ENCODE assay signal across 8 cellular contexts in the genomic region with DNA sequence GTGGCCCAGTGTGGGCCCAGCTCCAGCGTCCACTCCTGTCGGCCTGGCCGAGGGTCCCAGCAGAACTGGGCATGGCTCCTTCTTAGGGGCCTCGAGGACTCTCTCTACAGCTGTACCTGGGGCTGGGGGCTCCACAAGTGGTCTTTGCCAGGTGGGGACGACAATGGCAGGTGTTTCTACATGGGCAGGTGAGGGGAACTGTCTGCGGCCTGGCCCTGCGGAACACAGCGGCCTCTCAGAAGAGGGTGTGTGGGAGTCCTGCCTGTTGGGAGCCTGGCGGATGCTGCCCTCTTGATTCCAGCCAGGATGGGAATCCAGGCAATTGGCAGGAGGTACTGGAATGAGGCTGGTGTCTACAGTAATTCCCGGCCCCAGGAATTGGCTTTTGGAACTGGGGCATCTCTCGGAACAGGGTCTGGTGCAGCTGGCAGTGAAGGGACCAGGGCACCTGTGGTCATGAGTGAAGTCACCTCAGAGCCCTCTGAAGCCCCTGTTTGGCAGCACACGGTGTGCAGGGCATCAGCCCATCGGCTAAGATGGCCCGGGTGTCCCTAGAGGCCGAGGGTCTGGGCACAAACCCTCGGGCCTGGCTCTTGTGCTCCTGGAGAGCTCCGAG.
A peak's percentile ranks its signal among the peaks of the same experiment; 100 is the strongest.
DNase-seq lines count a peak whose midpoint lies in the region; ATAC-seq and TF ChIP-seq lines count a peak whose summit lies in the region.
"Not testable (repeated sequence)": the region's sequence is repeated elsewhere in the genome, so short reads cannot be mapped to it uniquely, and the experiment has no call there.

No MANE protein-coding gene starts in this region.

- H3K4me1 Mint-ChIP-seq in activated T-cell treated with anti-CD3 and anti-CD28 coated beads, Interleukin-2, amount 50 U/mL, for 24 hours (ENCODE audit: low read depth), result peaks cover 19% of the 10 kb centered on the region
- not testable (repeated sequence) for H3K4me1 Mint-ChIP-seq in chondrocyte (ENCODE audit: low read depth); memory B cell; osteocyte (ENCODE audit: unreplicated experiment); stimulated activated memory B cell treated with anti-CD40 and anti-IgM and Interleukin-4, amounts not matched to agents 10 μg/mL and 1 μg/mL and 100 μg/mL, for 72 hours

- H3K4me3 ChIP-seq in BE2C (ENCODE audit: low read depth, low read length); WERI-Rb-1 (ENCODE audit: low read depth, low read length): not testable (repeated sequence)

- H3K27ac Mint-ChIP-seq in activated T-cell treated with anti-CD3 and anti-CD28 coated beads, Interleukin-2, amount 50 U/mL, for 24 hours; chondrocyte (ENCODE audit: unreplicated experiment); memory B cell; osteocyte (ENCODE audit: unreplicated experiment); stimulated activated memory B cell treated with anti-CD40 and anti-IgM and Interleukin-4, amounts not matched to agents 10 μg/mL and 1 μg/mL and 100 μg/mL, for 72 hours: not testable (repeated sequence)

- peak; percentile 5 for DNase-seq in BE2C
- peak; percentile 0 for DNase-seq in WERI-Rb-1
- peak; percentile 19 for DNase-seq in activated T-cell treated with anti-CD3 and anti-CD28 coated beads, Interleukin-2, amount 50 U/mL, for 24 hours
- DNase-seq in chondrocyte (ENCODE audit: low spot score), result peak; percentile 59
- peak; percentile 9 for DNase-seq in left ventricle myocardium superior
- DNase-seq in memory B cell (ENCODE audit: low spot score in 2 of 2), result not testable (repeated sequence)
- DNase-seq in osteocyte (ENCODE audit: extremely low spot score, unreplicated experiment), result peak; percentile 72

- H3K9me3 Mint-ChIP-seq in activated T-cell treated with anti-CD3 and anti-CD28 coated beads, Interleukin-2, amount 50 U/mL, for 24 hours; memory B cell; stimulated activated memory B cell treated with anti-CD40 and anti-IgM and Interleukin-4, amounts not matched to agents 10 μg/mL and 1 μg/mL and 100 μg/mL, for 72 hours: not testable (repeated sequence)
- H3K9me3 Mint-ChIP-seq in chondrocyte (ENCODE audit: low read depth) (peaks cover 26% of the 10 kb centered on the region), osteocyte (ENCODE audit: unreplicated experiment) (peaks cover 12% of the 10 kb centered on the region)

- not testable (repeated sequence) for TF ChIP-seq CTCF in BE2C (IDR thresholded peaks at IDR 0.05; ENCODE audit: low read depth, low read length); WERI-Rb-1 (IDR thresholded peaks at IDR 0.05; ENCODE audit: low read depth, low read length); chondrocyte (IDR thresholded peaks at IDR 0.05); osteocyte (IDR thresholded peaks at IDR 0.05)

- not testable (repeated sequence) for H3K36me3 Mint-ChIP-seq in activated T-cell treated with anti-CD3 and anti-CD28 coated beads, Interleukin-2, amount 50 U/mL, for 24 hours (ENCODE audit: low read depth); chondrocyte (ENCODE audit: low read depth); memory B cell; osteocyte (ENCODE audit: unreplicated experiment); stimulated activated memory B cell treated with anti-CD40 and anti-IgM and Interleukin-4, amounts not matched to agents 10 μg/mL and 1 μg/mL and 100 μg/mL, for 72 hours

- not testable (repeated sequence) for H3K36me3 ChIP-seq in BE2C, WERI-Rb-1

- not testable (repeated sequence) for H3K9me3 ChIP-seq in BE2C; WERI-Rb-1 (ENCODE audit: severe bottlenecking)

- not testable (repeated sequence) for H3K27me3 ChIP-seq in BE2C
- peaks cover 67% of the 10 kb centered on the region for H3K27me3 ChIP-seq in WERI-Rb-1 (ENCODE audit: insufficient read depth, low read depth, severe bottlenecking)

- peaks cover 14% of the 10 kb centered on the region for H3K27me3 Mint-ChIP-seq in activated T-cell treated with anti-CD3 and anti-CD28 coated beads, Interleukin-2, amount 50 U/mL, for 24 hours
- not testable (repeated sequence) for H3K27me3 Mint-ChIP-seq in chondrocyte (ENCODE audit: low read depth); memory B cell; osteocyte (ENCODE audit: unreplicated experiment); stimulated activated memory B cell treated with anti-CD40 and anti-IgM and Interleukin-4, amounts not matched to agents 10 μg/mL and 1 μg/mL and 100 μg/mL, for 72 hours

- H3K4me3 Mint-ChIP-seq in activated T-cell treated with anti-CD3 and anti-CD28 coated beads, Interleukin-2, amount 50 U/mL, for 24 hours; chondrocyte (ENCODE audit: unreplicated experiment); osteocyte (ENCODE audit: unreplicated experiment): not testable (repeated sequence)
- peak overlapping the region; percentile 27 for H3K4me3 Mint-ChIP-seq in memory B cell
- H3K4me3 Mint-ChIP-seq in stimulated activated memory B cell treated with anti-CD40 and anti-IgM and Interleukin-4, amounts not matched to agents 10 μg/mL and 1 μg/mL and 100 μg/mL, for 72 hours, result peak overlapping the region; percentile 74

- ATAC-seq in left ventricle myocardium superior; memory B cell (ENCODE audit: low read depth); stimulated activated memory B cell treated with anti-CD40 and anti-IgM and Interleukin-4, amounts not matched to agents 10 μg/mL and 1 μg/mL and 100 μg/mL, for 72 hours: not testable (repeated sequence)

- H3K27ac ChIP-seq in WERI-Rb-1, result not testable (repeated sequence)

- intact Hi-C loops in left ventricle myocardium superior (cut with micrococcal nuclease), result not testable (repeated sequence)

- peaks cover 12% of the 10 kb centered on the region for H3K4me1 ChIP-seq in BE2C
